ENCODE assay signal across 1 cellular context in the genomic region with DNA sequence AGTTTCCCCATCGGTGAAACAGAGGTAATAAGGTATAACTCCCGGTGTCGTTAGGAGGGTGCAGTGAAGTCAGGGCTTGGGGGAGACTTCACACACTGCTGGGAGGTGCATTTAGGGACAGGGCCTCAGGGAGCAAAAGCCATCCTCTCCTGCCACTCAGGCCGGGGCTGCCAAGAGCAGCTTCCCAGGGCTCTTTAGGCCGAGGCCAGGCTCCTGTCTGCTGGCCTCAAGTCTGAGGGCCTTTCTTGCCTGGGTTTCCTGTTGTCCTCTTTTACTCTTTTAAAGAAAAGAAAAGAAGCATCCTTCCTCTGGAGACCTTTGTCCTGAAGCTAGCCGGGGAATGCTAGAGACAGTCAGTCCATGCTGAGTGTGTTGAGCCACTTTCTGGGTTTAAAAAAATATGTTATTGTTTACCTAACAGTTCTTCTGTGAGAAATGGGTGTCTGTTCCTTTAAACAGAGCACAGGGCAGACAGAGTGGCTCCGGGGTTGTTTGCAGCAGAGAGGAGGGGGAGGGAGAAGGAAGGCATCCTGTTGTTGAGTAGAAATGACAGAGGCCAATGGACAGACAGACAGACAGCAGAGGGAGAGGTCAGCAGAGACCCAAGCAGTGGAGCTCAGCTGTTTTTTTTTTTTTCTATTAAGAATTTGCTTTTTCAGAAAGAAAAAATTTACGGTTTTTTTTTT.
TF ChIP-seq lines count a peak whose summit lies in the region.

No MANE protein-coding gene starts in this region.

TF ChIP-seq in HCT116, 20 proteins besides CTCF, POLR2A, EP300 and RAD21 (continued from another document):
- TF ChIP-seq ZNF274 (IDR thresholded peaks at IDR 0.05; ENCODE audit: low read depth, low read length) (no peak), JUND (IDR thresholded peaks at IDR 0.05) (no peak)
- TF ChIP-seq, protein P1, sequence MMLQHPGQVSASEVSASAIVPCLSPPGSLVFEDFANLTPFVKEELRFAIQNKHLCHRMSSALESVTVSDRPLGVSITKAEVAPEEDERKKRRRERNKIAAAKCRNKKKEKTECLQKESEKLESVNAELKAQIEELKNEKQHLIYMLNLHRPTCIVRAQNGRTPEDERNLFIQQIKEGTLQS (IDR thresholded peaks at IDR 0.05): no peak
